Comparison of ENCODE assay signal across 16 cellular contexts in the genomic region with DNA sequence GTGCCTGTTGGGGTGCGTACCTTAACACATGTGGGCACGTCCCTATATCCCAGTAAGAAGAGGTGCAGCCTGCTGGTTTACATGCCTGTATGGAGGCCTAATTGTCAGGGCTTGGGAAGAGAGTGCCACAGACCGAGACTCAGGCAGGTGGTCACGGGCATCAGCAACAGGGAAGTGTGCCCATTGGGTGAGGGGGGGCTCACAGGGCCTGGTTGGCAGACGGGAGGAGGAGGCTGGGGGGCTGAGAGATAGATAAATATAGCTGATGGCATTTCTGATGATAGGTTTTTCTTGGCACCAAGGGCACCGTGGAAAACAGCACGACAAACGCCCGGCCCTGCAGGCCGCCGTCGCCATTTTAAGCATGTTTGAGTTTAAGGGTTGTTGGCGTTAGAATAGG. TPM values are rescaled to one million over a fixed set of nuclear protein-coding genes. Genes with fewer than 3 reads are reported as not detected.
DNase-seq lines count a peak whose midpoint lies in the region; ATAC-seq and TF ChIP-seq lines count a peak whose summit lies in the region.
"Had no signal": no experiment of that assay in that cellular context is flagged by ENCODE, and none has a peak within 500 bp of the region (broad histone marks: within the 10 kb centered on the region; RNA-seq: fewer than 3 reads in every experiment).

No MANE protein-coding gene starts in this region.

- H3K9ac ChIP-seq in muscle layer of colon (ENCODE audit: low read length) (peak overlapping the region; percentile 12), colonic mucosa (ENCODE audit: low read depth in 2 of 2, low read length in 2 of 2) (peak overlapping the region in 1 of 2 donors; percentile 77)

- H3K9me3 ChIP-seq in Panc1 (ENCODE audit: control insufficient read depth, insufficient read depth, low read depth, low read length) (no peaks in the 10 kb centered on the region), muscle layer of colon (ENCODE audit: low read length) (no peaks in the 10 kb centered on the region), tibial artery (no peaks in the 10 kb centered on the region), HAP-1 (no peaks in the 10 kb centered on the region), colonic mucosa (no peaks in the 10 kb centered on the region)
- H3K9me3 ChIP-seq: adrenal gland, mucosa of descending colon, Peyer's patch had no signal

- no peak for DNase-seq in Panc1 (ENCODE audit: low read depth, low spot score)
- DNase-seq in tibial artery = no peak
- no peak for DNase-seq in NAMALWA (ENCODE audit: low spot score)
- DNase-seq in HAP-1 (ENCODE audit: low spot score in 2 of 2) = no peak
- no peak for DNase-seq in colonic mucosa
- DNase-seq in activated CD8-positive, alpha-beta memory T cell treated with anti-CD3 and anti-CD28 coated beads for 24 hours = no peak
- DNase-seq: adrenal gland; mucosa of descending colon; NCI-H1417 treated with DMSO at 0.1 percent for 48 hours; NCI-H446; Peyer's patch; stimulated activated CD4-positive, alpha-beta T cell treated with anti-CD3 and anti-CD28 coated beads, Interleukin-2, amount 100 ng/mL, for 48 hours; T-helper 17 cell had no signal

- intact Hi-C loops in Panc1 (cut with micrococcal nuclease; ENCODE audit: unreplicated experiment) (loop anchor here (10.0 kb wide), 2 partner anchors 48 to 62 kb away; no protein-coding TSS in a partner anchor), tibial artery (cut with DNase I; ENCODE audit: low total_unique reads) (no loop called here), colonic mucosa (cut with DNase I) (loop anchor here (5.0 to 10.0 kb wide), 2 partner anchors 46 to 62 kb away; no protein-coding TSS in a partner anchor)

- CTCF ChIA-PET in Panc1 (lab: Charles Lee) = interaction anchor here (1.1 kb wide), 1 partner anchor 12 kb away, joined by 3 read pairs; no protein-coding TSS in a partner anchor

- no peaks in the 10 kb centered on the region for H3K27me3 ChIP-seq in Panc1 (ENCODE audit: control insufficient read depth, insufficient read depth, low read length)
- no peaks in the 10 kb centered on the region for H3K27me3 ChIP-seq in muscle layer of colon (ENCODE audit: control insufficient read depth in 1 of 2, insufficient read depth in 2 of 2, low read length in 2 of 2)
- no peaks in the 10 kb centered on the region for H3K27me3 ChIP-seq in tibial artery
- H3K27me3 ChIP-seq in HAP-1 (ENCODE audit: low read depth) = no peaks in the 10 kb centered on the region
- H3K27me3 ChIP-seq in colonic mucosa = no peaks in the 10 kb centered on the region
- H3K27me3 ChIP-seq: adrenal gland, Peyer's patch had no signal

- TF ChIP-seq CTCF in Panc1 (IDR thresholded peaks at IDR 0.05) = no peak
- TF ChIP-seq CTCF in tibial artery (IDR thresholded peaks at IDR 0.05) = no peak
- no peak for TF ChIP-seq CTCF in colonic mucosa (IDR thresholded peaks at IDR 0.05)

- no peak for ATAC-seq in Panc1
- ATAC-seq: K562, mucosa of descending colon, T-helper 17 cell had no signal

- no peak overlapping the region for H3K4me3 ChIP-seq in Panc1 (ENCODE audit: low read depth in 2 of 2, low read length in 2 of 2)
- no peak overlapping the region for H3K4me3 ChIP-seq in muscle layer of colon (ENCODE audit: low read depth in 1 of 2, low read length in 2 of 2)
- H3K4me3 ChIP-seq in tibial artery = no peak overlapping the region
- H3K4me3 ChIP-seq in HAP-1 = no peak overlapping the region
- H3K4me3 ChIP-seq in colonic mucosa = no peak overlapping the region
- H3K4me3 ChIP-seq: adrenal gland, K562, mucosa of descending colon, Peyer's patch had no signal

- H3K4me1 ChIP-seq in Panc1 (ENCODE audit: control insufficient read depth, insufficient read depth, low read length) (peaks cover 99% of the 10 kb centered on the region), muscle layer of colon (ENCODE audit: insufficient read depth, low read length) (peaks cover 100% of the 10 kb centered on the region), tibial artery (peaks cover under 1 to 100% (median 95%) of the 10 kb centered on the region in 4 donors), HAP-1 (peaks cover 25% of the 10 kb centered on the region), colonic mucosa (peaks cover 32% of the 10 kb centered on the region)

- in situ Hi-C loops in Panc1 (cut with HindIII; ENCODE audit: low pct_unique_long_range_greater_than_20kb, low sequenced_read_pairs) = no loop called here
- in situ Hi-C loops in HAP-1 (cut with MboI; ENCODE audit: low sequenced_read_pairs) = no loop called here

- POLR2A ChIA-PET in Panc1 (lab: Charles Lee) = no interaction called here

- H3K27ac ChIP-seq in Panc1 (ENCODE audit: low read length) (peak overlapping the region; percentile 86), cingulate gyrus (ENCODE audit: low read depth, low read length) (peak overlapping the region; percentile 100), muscle layer of colon (ENCODE audit: low read depth, low read length) (peak overlapping the region; percentile 65), tibial artery (peak overlapping the region; percentile 88 to 99), colonic mucosa (no peak overlapping the region)

- H3K36me3 ChIP-seq in Panc1 (ENCODE audit: control insufficient read depth, insufficient read depth, low read length) (no peaks in the 10 kb centered on the region; the same call in 1 of the 2 replicates), muscle layer of colon (ENCODE audit: insufficient read depth, low read length) (peaks cover 7% of the 10 kb centered on the region), tibial artery (no peaks in the 10 kb centered on the region), HAP-1 (replicated peaks) (no peaks in the 10 kb centered on the region), colonic mucosa (no peaks in the 10 kb centered on the region)
- H3K36me3 ChIP-seq: adrenal gland, Peyer's patch had no signal

- BruUV-seq in Panc1 (replicated peaks; lab: Mats Ljungman, UMichigan) = no TSS peak

RNA-seq across cellular contexts. Expression of a gene that starts 37.6 kb away (rescaled TPM):
- total RNA-seq in Panc1 (2021; ENCODE audit: unreplicated experiment) = 144 TPM
- polyA plus RNA-seq in Panc1 (2012; ENCODE audit: insufficient read length) = 107 TPM
- 10 to 100 TPM; 70.9 to 73.8 TPM for total RNA-seq in colonic mucosa
